In genomic region chrX:67544871-67545771, GRCh38 we compare ENCODE assay signal across 10 cellular contexts. TPM values are rescaled to one million over a fixed set of nuclear protein-coding genes. Genes with fewer than 3 reads are reported as not detected.
DNase-seq lines count a peak whose midpoint lies in the region.
"Had no signal": no experiment of that assay in that cellular context is flagged by ENCODE, and none has a peak within 500 bp of the region (broad histone marks: within the 10 kb centered on the region; RNA-seq: fewer than 3 reads in every experiment).

No MANE protein-coding gene starts in this region.

- H3K9ac ChIP-seq in ES-I3 (ENCODE audit: low read depth, low read length) (peak overlapping the region; percentile 57), rectal smooth muscle tissue (ENCODE audit: low read length) (no peak overlapping the region)

- H3K9me3 Mint-ChIP-seq in T-helper 2 cell treated with Interferon-gamma antibody and Interleukin-4, amounts not matched to agents 5 μg/mL and 100 μg/mL, for 36 hours, result no peaks in the 10 kb centered on the region
- H3K9me3 Mint-ChIP-seq: memory B cell; T-helper 1 cell treated with Interleukin-12 subunit alpha and Interleukin-12 subunit beta and Interleukin-4 antibody, amounts not matched to agents 30 μg/mL and 1 μg/mL, for 36 hours had no signal

- DNase-seq in T-helper 2 cell treated with Interferon-gamma antibody and Interleukin-4, amounts not matched to agents 5 μg/mL and 100 μg/mL, for 36 hours (ENCODE audit: low spot score), result no peak
- peak; percentile 78 for DNase-seq in cardiac septum (ENCODE audit: low spot score)
- no peak for DNase-seq in stimulated activated CD4-positive, alpha-beta T cell treated with anti-CD3 and anti-CD28 coated beads, Interleukin-1b, Interleukin-23, amount 100 ng/mL, for 48 hours
- DNase-seq in NCI-H526 treated with DMSO at 0.1 percent for 48 hours (lab: John Stamatoyannopoulos, UW), result no peak
- DNase-seq in inferior parietal cortex (ENCODE audit: extremely low spot score), result no peak
- no peak for DNase-seq in HuH-7 (ENCODE audit: low spot score)

- H3K9me3 ChIP-seq in ES-I3 (ENCODE audit: control insufficient read depth, insufficient read depth, low read length), result no peaks in the 10 kb centered on the region

- no peaks in the 10 kb centered on the region for H3K27me3 ChIP-seq in rectal smooth muscle tissue (ENCODE audit: control insufficient read depth, insufficient read depth, low read length)

- H3K4me1 ChIP-seq in ES-I3 (ENCODE audit: insufficient read depth, low read length) (peaks cover 22% of the 10 kb centered on the region), rectal smooth muscle tissue (ENCODE audit: control insufficient read depth, insufficient read depth, low read length) (no peaks in the 10 kb centered on the region)

- peaks cover 35% of the 10 kb centered on the region for H3K27me3 Mint-ChIP-seq in T-helper 2 cell treated with Interferon-gamma antibody and Interleukin-4, amounts not matched to agents 5 μg/mL and 100 μg/mL, for 36 hours (ENCODE audit: low read depth)

- peak overlapping the region; percentile 49 for H3K4me3 Mint-ChIP-seq in T-helper 2 cell treated with Interferon-gamma antibody and Interleukin-4, amounts not matched to agents 5 μg/mL and 100 μg/mL, for 36 hours
- H3K4me3 Mint-ChIP-seq: memory B cell; T-helper 1 cell treated with Interleukin-12 subunit alpha and Interleukin-12 subunit beta and Interleukin-4 antibody, amounts not matched to agents 30 μg/mL and 1 μg/mL, for 36 hours had no signal

- H3K4me3 ChIP-seq in rectal smooth muscle tissue (ENCODE audit: low read length), result peak overlapping the region; percentile 51

- intact Hi-C loops in cardiac septum (cut with DNase I), result loop anchor here (5.0 kb wide), 2 partner anchors 177 to 237 kb away; no protein-coding TSS in a partner anchor

- no peaks in the 10 kb centered on the region for H3K36me3 ChIP-seq in ES-I3 (ENCODE audit: insufficient read depth, low read length)
- H3K36me3 ChIP-seq in rectal smooth muscle tissue (ENCODE audit: control insufficient read depth, insufficient read depth, low read length), result no peaks in the 10 kb centered on the region

- no peak overlapping the region for H3K27ac ChIP-seq in rectal smooth muscle tissue (ENCODE audit: low read depth, low read length)

- H3K27ac Mint-ChIP-seq in T-helper 2 cell treated with Interferon-gamma antibody and Interleukin-4, amounts not matched to agents 5 μg/mL and 100 μg/mL, for 36 hours, result no peak overlapping the region
- H3K27ac Mint-ChIP-seq: memory B cell; T-helper 1 cell treated with Interleukin-12 subunit alpha and Interleukin-12 subunit beta and Interleukin-4 antibody, amounts not matched to agents 30 μg/mL and 1 μg/mL, for 36 hours had no signal

- no peaks in the 10 kb centered on the region for H3K36me3 Mint-ChIP-seq in T-helper 2 cell treated with Interferon-gamma antibody and Interleukin-4, amounts not matched to agents 5 μg/mL and 100 μg/mL, for 36 hours (ENCODE audit: low read depth)
- H3K36me3 Mint-ChIP-seq: memory B cell had no signal

- no peaks in the 10 kb centered on the region for H3K4me1 Mint-ChIP-seq in T-helper 2 cell treated with Interferon-gamma antibody and Interleukin-4, amounts not matched to agents 5 μg/mL and 100 μg/mL, for 36 hours (ENCODE audit: low read depth)
- H3K4me1 Mint-ChIP-seq: memory B cell had no signal

RNA-seq across cellular contexts. Expression of gene AR, which starts 1.3 kb away (rescaled TPM):
- 12.7 TPM for total RNA-seq in cardiac septum
